8 cellular contexts compared by ENCODE assay signal in the genomic region with DNA sequence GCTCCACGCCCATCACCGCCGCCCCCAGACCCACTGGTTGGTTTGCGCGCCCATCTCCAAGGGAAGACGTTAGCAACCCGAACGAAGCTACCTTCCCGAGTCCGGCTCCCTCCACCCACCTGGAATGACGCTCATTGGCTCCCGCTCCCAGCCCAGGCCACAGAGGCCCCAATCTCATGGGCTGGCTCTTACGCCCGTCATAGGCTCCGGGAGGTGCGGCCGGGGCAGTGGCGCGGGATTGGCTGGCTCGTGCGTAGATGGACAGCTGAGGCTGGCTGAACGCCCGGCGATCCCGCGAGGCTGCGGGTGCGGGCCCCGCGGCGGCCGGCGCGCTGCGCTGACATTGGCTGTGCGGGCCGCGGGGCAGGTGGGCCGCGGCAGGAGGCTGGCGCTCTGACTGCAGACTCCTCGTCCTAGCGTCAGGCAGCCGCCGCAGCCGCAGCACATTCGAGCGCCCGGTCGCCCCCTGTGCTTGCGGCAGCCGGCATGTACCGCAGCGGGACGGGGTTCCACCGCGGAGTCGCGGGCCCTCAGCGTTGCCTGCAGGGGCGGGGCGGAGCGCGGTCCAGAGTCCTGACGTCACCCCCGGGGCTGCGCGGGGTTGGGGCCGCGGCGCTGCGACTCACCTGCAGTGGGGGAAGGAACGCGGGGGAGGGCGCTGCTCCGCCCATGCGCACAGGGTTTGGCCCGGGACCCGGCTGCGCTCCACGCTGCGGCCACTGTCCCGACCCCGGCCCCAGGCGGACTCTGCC. TPM values are rescaled to one million over a fixed set of nuclear protein-coding genes. Genes with fewer than 3 reads are reported as not detected.
A peak's percentile ranks its signal among the peaks of the same experiment; 100 is the strongest.
DNase-seq lines count a peak whose midpoint lies in the region; ATAC-seq and TF ChIP-seq lines count a peak whose summit lies in the region.

No MANE protein-coding gene starts in this region.

- no peaks in the 10 kb centered on the region for H3K9me3 Mint-ChIP-seq in Caco-2 (ENCODE audit: unreplicated experiment)
- no peaks in the 10 kb centered on the region for H3K9me3 Mint-ChIP-seq in activated T-cell treated with anti-CD3 and anti-CD28 coated beads, Interleukin-2, amount 50 U/mL, for 4 hours

- H3K27me3 ChIP-seq in Caco-2 (replicated peaks; ENCODE audit: control insufficient read depth, insufficient read depth, low read length) (no peaks in the 10 kb centered on the region), mucosa of stomach (ENCODE audit: control insufficient read depth, insufficient read depth, low read length) (peaks cover 36% of the 10 kb centered on the region)

- ATAC-seq in GM21526 (IDR thresholded peaks at IDR 0.05; ENCODE audit: low FRiP score, unreplicated experiment) (peak; percentile 92), esophagus mucosa (peak; percentile 99)
- ATAC-seq in activated T-cell treated with anti-CD3 and anti-CD28 coated beads, Interleukin-2, amount 50 U/mL, for 4 hours: peak; percentile 97

- peak overlapping the region; percentile 61 for H3K9ac ChIP-seq in mucosa of stomach (ENCODE audit: low read length)

- no peaks in the 10 kb centered on the region for H3K36me3 ChIP-seq in Caco-2 (ENCODE audit: control insufficient read depth, insufficient read depth, low read length)
- no peaks in the 10 kb centered on the region for H3K36me3 ChIP-seq in mucosa of stomach (ENCODE audit: control insufficient read depth, insufficient read depth, low read length)

- H3K27ac Mint-ChIP-seq in Caco-2 (ENCODE audit: unreplicated experiment): peak overlapping the region; percentile 84

- H3K4me1 Mint-ChIP-seq in Caco-2 (ENCODE audit: low read depth, unreplicated experiment): peaks cover 13% of the 10 kb centered on the region
- peaks cover 15% of the 10 kb centered on the region for H3K4me1 Mint-ChIP-seq in activated T-cell treated with anti-CD3 and anti-CD28 coated beads, Interleukin-2, amount 50 U/mL, for 4 hours (ENCODE audit: low read depth)

- H3K4me1 ChIP-seq in Caco-2 (no peaks in the 10 kb centered on the region; the same call in 1 of the 2 replicates), mucosa of stomach (ENCODE audit: control insufficient read depth, insufficient read depth, low read length) (no peaks in the 10 kb centered on the region)

- H3K27me3 Mint-ChIP-seq in Caco-2 (ENCODE audit: insufficient read depth, unreplicated experiment): no peaks in the 10 kb centered on the region
- H3K27me3 Mint-ChIP-seq in activated T-cell treated with anti-CD3 and anti-CD28 coated beads, Interleukin-2, amount 50 U/mL, for 4 hours (ENCODE audit: low read depth): peaks cover 59% of the 10 kb centered on the region

- CTCF ChIA-PET in Caco-2 (lab: Charles Lee): interaction anchor here (0.6 to 0.8 kb wide), 2 partner anchors 13 to 115 kb away, joined by 4 to 6 read pairs; no protein-coding TSS in a partner anchor

- H3K36me3 Mint-ChIP-seq in Caco-2 (ENCODE audit: insufficient read depth, unreplicated experiment): peaks cover 12% of the 10 kb centered on the region
- no peaks in the 10 kb centered on the region for H3K36me3 Mint-ChIP-seq in activated T-cell treated with anti-CD3 and anti-CD28 coated beads, Interleukin-2, amount 50 U/mL, for 4 hours (ENCODE audit: insufficient read depth)

- no peak for TF ChIP-seq CTCF in Caco-2 (IDR thresholded peaks at IDR 0.05; ENCODE audit: insufficient read depth in 1 of 2, low read depth in 1 of 2, low read length in 1 of 2, severe bottlenecking in 1 of 2, unreplicated experiment in 1 of 2)

- H3K4me3 ChIP-seq in Caco-2 (ENCODE audit: low read depth, low read length): peak overlapping the region; percentile 74
- H3K4me3 ChIP-seq in mucosa of stomach (ENCODE audit: low read length): peak overlapping the region; percentile 25

- POLR2A ChIA-PET in Caco-2 (lab: Charles Lee): interaction anchor here (0.6 to 1.0 kb wide), 5 partner anchors 58 to 247 kb away, joined by 3 to 5 read pairs (median 3); no protein-coding TSS in a partner anchor

- intact Hi-C loops in Caco-2 (cut with micrococcal nuclease; ENCODE audit: unreplicated experiment): loop anchor here (5.0 to 10.0 kb wide), 2 partner anchors 59 to 114 kb away; partner anchors contain the start of gene CCDC42

- no TSS peak for BruUV-seq in Caco-2 (replicated peaks; lab: Mats Ljungman, UMichigan)

- DNase-seq in Caco-2: peak; percentile 96 to 99
- DNase-seq in HuH-7 (ENCODE audit: low spot score): peak; percentile 96
- DNase-seq in OCI-M2 (lab: John Stamatoyannopoulos, UW; ENCODE audit: unreplicated experiment): peak; percentile 87
- DNase-seq in activated T-cell treated with anti-CD3 and anti-CD28 coated beads, Interleukin-2, amount 50 U/mL, for 4 hours: peak; percentile 75
- peak; percentile 92 for DNase-seq in stimulated activated CD8-positive, alpha-beta memory T cell treated with anti-CD3 and anti-CD28 coated beads, Interleukin-4, amount 100 ng/mL, for 48 hours

- peak overlapping the region; percentile 93 for H3K4me3 Mint-ChIP-seq in Caco-2 (ENCODE audit: unreplicated experiment)
- peak overlapping the region; percentile 89 for H3K4me3 Mint-ChIP-seq in activated T-cell treated with anti-CD3 and anti-CD28 coated beads, Interleukin-2, amount 50 U/mL, for 4 hours

- H3K9me3 ChIP-seq in Caco-2 (no peaks in the 10 kb centered on the region), mucosa of stomach (ENCODE audit: control insufficient read depth, low read length) (no peaks in the 10 kb centered on the region)

RNA-seq across cellular contexts. Expression of gene MYH10, which starts 0.5 kb away (rescaled TPM):
- total RNA-seq in Caco-2 (2022) (64.3 and 74.0 TPM in 2 replicates), esophagus mucosa (24.6 TPM)
- 1 to 10 TPM; 2.2 to 3.2 (median 2.9) TPM for total RNA-seq in activated T-cell treated with anti-CD3 and anti-CD28 coated beads, Interleukin-2, amount 50 U/mL, for 4 hours

Comparison
In these comparisons a context has a peak if more than half of its experiments do, and no peak if none do; other contexts are left out.
1. Peak in every context shown above with its lines: DNase-seq, ATAC-seq and H3K4me3 ChIP-seq.